Comparison of ENCODE assay signal across 7 cellular contexts in genomic region chr3:42683875-42684593, GRCh38. TPM values are rescaled to one million over a fixed set of nuclear protein-coding genes. Genes with fewer than 3 reads are reported as not detected.
DNase-seq lines count a peak whose midpoint lies in the region; ATAC-seq and TF ChIP-seq lines count a peak whose summit lies in the region.

No MANE protein-coding gene starts in this region.

- H3K4me1 ChIP-seq in HEK293 (ENCODE audit: control insufficient read depth, insufficient read depth, low read length) (no peaks in the 10 kb centered on the region), uterus (peaks cover 0 to 8% of the 10 kb centered on the region in 2 donors)

- POLR2A ChIA-PET in HEK293 (lab: Yijun Ruan, JAX), result interaction anchor here (0.6 to 0.7 kb wide), 4 partner anchors 24 to 137 kb away, joined by 3 to 6 read pairs (median 5); no protein-coding TSS in a partner anchor

- no peaks in the 10 kb centered on the region for H3K9me3 ChIP-seq in HEK293 (ENCODE audit: control insufficient read depth, insufficient read depth, low read depth, low read length)
- H3K9me3 ChIP-seq in uterus, result no peaks in the 10 kb centered on the region

- no peak for TF ChIP-seq POLR2A in uterus (IDR thresholded peaks at IDR 0.05)

- CTCF ChIA-PET in HEK293 (lab: Yijun Ruan, JAX), result interaction anchor here (1.1 kb wide), 1 partner anchor 62 kb away, joined by 3 read pairs; no protein-coding TSS in a partner anchor

- no peaks in the 10 kb centered on the region for H3K27me3 ChIP-seq in uterus

- intact Hi-C loops in uterus (cut with DNase I; ENCODE audit: low total_unique reads), result no loop called here

- DNase-seq in SIG-M5 (lab: John Stamatoyannopoulos, UW), result peak; percentile 80
- peak; percentile 95 for DNase-seq in epidermal melanocyte (ENCODE audit: insufficient read length, low spot score)
- peak; percentile 25 for DNase-seq in mucosa of gallbladder (ENCODE audit: low spot score)
- peak; percentile 59 to 88 for DNase-seq in uterus

- TF ChIP-seq CTCF in HEK293 (tag by site-specific recombination; IDR thresholded peaks at IDR 0.05) (no peak), uterus (IDR thresholded peaks at IDR 0.05) (no peak)

- H3K4me3 ChIP-seq in HEK293 (ENCODE audit: low read depth, low read length), result no peak overlapping the region
- no peak overlapping the region for H3K4me3 ChIP-seq in uterus

- H3K36me3 ChIP-seq in HEK293 (ENCODE audit: control insufficient read depth in 2 of 2, insufficient read depth in 1 of 2, low read length in 2 of 2) (no peaks in the 10 kb centered on the region), uterus (no peaks in the 10 kb centered on the region)

- ATAC-seq in HG02885 (IDR thresholded peaks at IDR 0.05; ENCODE audit: poor library complexity, unreplicated experiment), result no peak
- no peak for ATAC-seq in HG03521 (IDR thresholded peaks at IDR 0.05; ENCODE audit: unreplicated experiment)

- H3K27ac ChIP-seq in HEK293 (ENCODE audit: extremely low read depth, low read depth, low read length) (no peak overlapping the region), uterus (peak overlapping the region; percentile 55 to 69)

TF ChIP-seq in HEK293, 187 proteins besides CTCF, POLR2A, EP300 and RAD21 (continues in another document):
- TF ChIP-seq ZNF623 (tag by site-specific recombination; IDR thresholded peaks at IDR 0.05) (peak; percentile 49), ZNF146 (tag by site-specific recombination; IDR thresholded peaks at IDR 0.05) (no peak), PRDM6 (tag by site-specific recombination; IDR thresholded peaks at IDR 0.05) (no peak), GLIS1 (tag by site-specific recombination; IDR thresholded peaks at IDR 0.05) (peak; percentile 39; the same call in 1 of the 2 replicates), ZNF785 (tag by site-specific recombination; IDR thresholded peaks at IDR 0.05) (no peak), ZFP69B (tag by site-specific recombination; IDR thresholded peaks at IDR 0.05) (0 out of 2 replicates have a peak, but pooled peaks have one; percentile 40), ZNF549 (tag by site-specific recombination; IDR thresholded peaks at IDR 0.05) (no peak), ZBTB44 (tag by site-specific recombination; IDR thresholded peaks at IDR 0.05) (no peak), ZNF501 (tag by site-specific recombination; IDR thresholded peaks at IDR 0.05) (no peak), ZNF404 (tag by site-specific recombination; IDR thresholded peaks at IDR 0.05) (no peak), GLIS2 (tag by site-specific recombination; IDR thresholded peaks at IDR 0.05) (no peak), ZNF624 (tag by site-specific recombination; IDR thresholded peaks at IDR 0.05) (no peak), ZNF354C (tag by site-specific recombination; IDR thresholded peaks at IDR 0.05; ENCODE audit: borderline replicate concordance, low read depth) (no peak), ZNF174 (tag by site-specific recombination; IDR thresholded peaks at IDR 0.05) (no peak), ZNF747 (tag by site-specific recombination; IDR thresholded peaks at IDR 0.05) (no peak), SCRT2 (tag by site-specific recombination; IDR thresholded peaks at IDR 0.05) (0 out of 2 replicates have a peak, but pooled peaks have one; percentile 37), SP7 (tag by site-specific recombination; IDR thresholded peaks at IDR 0.05) (0 out of 2 replicates have a peak, but pooled peaks have one; percentile 14), ZNF629 (tag by site-specific recombination; IDR thresholded peaks at IDR 0.05) (no peak; the same call in 1 of the 2 replicates), ZBTB49 (tag by site-specific recombination; IDR thresholded peaks at IDR 0.05; ENCODE audit: low read depth) (no peak), ZNF449 (tag by site-specific recombination; IDR thresholded peaks at IDR 0.05) (no peak), SCRT1 (tag by site-specific recombination; IDR thresholded peaks at IDR 0.05; ENCODE audit: borderline replicate concordance) (no peak), INSM2 (tag by site-specific recombination; IDR thresholded peaks at IDR 0.05) (peak; percentile 53; the same call in 1 of the 2 replicates), ZNF610 (tag by site-specific recombination; IDR thresholded peaks at IDR 0.05; ENCODE audit: borderline replicate concordance) (no peak), ZNF48 (tag by site-specific recombination; IDR thresholded peaks at IDR 0.05) (no peak)

RNA-seq across cellular contexts. Expression of gene KLHL40, which starts 1.3 kb away (rescaled TPM):
- not detected for total RNA-seq in mucosa of gallbladder
- total RNA-seq in uterus, result not detected

RNA-seq across cellular contexts. Expression of gene HHATL, which starts 18.6 kb away (rescaled TPM):
- total RNA-seq in mucosa of gallbladder, result 0.35 TPM
- total RNA-seq in uterus, result 1 to 10 TPM in 1 of 4 donors, under 1 TPM in 1, not detected in 2; 0.62 to 1.3 TPM

RNA-seq across cellular contexts. Expression of gene ZBTB47, which starts 30.5 kb away (rescaled TPM):
- total RNA-seq in mucosa of gallbladder, result 41.2 TPM
- 10 to 100 TPM; 29.1 to 44.7 (median 32.1) TPM for total RNA-seq in uterus

Comparison
In these comparisons a context has a peak if more than half of its experiments do, and no peak if none do; other contexts are left out.
1. DNase-seq: peak in every context shown above with its lines; median percentile 95 in epidermal melanocyte; 80 in SIG-M5; 74 in uterus; 25 in mucosa of gallbladder.